1 cellular context compared by ENCODE assay signal in genomic region chr3:72338082-72338941, GRCh38.
A peak's percentile ranks its signal among the peaks of the same experiment; 100 is the strongest.
TF ChIP-seq lines count a peak whose summit lies in the region.

No MANE protein-coding gene starts in this region.

TF ChIP-seq in K562, 482 proteins besides CTCF, POLR2A, EP300 and RAD21 (continued from another document):
- TF ChIP-seq, protein P1, sequence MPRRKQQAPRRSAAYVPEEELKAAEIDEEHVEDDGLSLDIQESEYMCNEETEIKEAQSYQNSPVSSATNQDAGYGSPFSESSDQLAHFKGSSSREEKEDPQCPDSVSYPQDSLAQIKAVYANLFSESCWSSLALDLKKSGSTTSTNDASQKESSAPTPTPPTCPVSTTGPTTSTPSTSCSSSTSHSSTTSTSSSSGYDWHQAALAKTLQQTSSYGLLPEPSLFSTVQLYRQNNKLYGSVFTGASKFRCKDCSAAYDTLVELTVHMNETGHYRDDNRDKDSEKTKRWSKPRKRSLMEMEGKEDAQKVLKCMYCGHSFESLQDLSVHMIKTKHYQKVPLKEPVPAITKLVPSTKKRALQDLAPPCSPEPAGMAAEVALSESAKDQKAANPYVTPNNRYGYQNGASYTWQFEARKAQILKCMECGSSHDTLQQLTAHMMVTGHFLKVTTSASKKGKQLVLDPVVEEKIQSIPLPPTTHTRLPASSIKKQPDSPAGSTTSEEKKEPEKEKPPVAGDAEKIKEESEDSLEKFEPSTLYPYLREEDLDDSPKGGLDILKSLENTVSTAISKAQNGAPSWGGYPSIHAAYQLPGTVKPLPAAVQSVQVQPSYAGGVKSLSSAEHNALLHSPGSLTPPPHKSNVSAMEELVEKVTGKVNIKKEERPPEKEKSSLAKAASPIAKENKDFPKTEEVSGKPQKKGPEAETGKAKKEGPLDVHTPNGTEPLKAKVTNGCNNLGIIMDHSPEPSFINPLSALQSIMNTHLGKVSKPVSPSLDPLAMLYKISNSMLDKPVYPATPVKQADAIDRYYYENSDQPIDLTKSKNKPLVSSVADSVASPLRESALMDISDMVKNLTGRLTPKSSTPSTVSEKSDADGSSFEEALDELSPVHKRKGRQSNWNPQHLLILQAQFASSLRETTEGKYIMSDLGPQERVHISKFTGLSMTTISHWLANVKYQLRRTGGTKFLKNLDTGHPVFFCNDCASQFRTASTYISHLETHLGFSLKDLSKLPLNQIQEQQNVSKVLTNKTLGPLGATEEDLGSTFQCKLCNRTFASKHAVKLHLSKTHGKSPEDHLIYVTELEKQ (CRISPR knock-in tag; IDR thresholded peaks at IDR 0.05) = 0 out of 2 replicates have a peak, but pooled peaks have one; percentile 25
- TF ChIP-seq CBX3 (IDR thresholded peaks at IDR 0.05; ENCODE audit: borderline replicate concordance in 1 of 2, low read length in 2 of 2) = peak in 1 of 2 experiments; percentile 18; a peak in 1 of 3 replicates
- no peak for TF ChIP-seq BRCA1 (IDR thresholded peaks at IDR 0.05)
- TF ChIP-seq BRCA1 (CRISPR knock-in tag; IDR thresholded peaks at IDR 0.05) = no peak
- TF ChIP-seq MEIS2 (IDR thresholded peaks at IDR 0.05; ENCODE audit: partially characterized antibody) = peak; percentile 95
- TF ChIP-seq, protein P2, sequence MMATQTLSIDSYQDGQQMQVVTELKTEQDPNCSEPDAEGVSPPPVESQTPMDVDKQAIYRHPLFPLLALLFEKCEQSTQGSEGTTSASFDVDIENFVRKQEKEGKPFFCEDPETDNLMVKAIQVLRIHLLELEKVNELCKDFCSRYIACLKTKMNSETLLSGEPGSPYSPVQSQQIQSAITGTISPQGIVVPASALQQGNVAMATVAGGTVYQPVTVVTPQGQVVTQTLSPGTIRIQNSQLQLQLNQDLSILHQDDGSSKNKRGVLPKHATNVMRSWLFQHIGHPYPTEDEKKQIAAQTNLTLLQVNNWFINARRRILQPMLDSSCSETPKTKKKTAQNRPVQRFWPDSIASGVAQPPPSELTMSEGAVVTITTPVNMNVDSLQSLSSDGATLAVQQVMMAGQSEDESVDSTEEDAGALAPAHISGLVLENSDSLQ (IDR thresholded peaks at IDR 0.05) = peak; percentile 92
- TF ChIP-seq CREB1 (IDR thresholded peaks at IDR 0.05) = no peak
- TF ChIP-seq CREB1 (CRISPR knock-in tag; IDR thresholded peaks at IDR 0.05) = peak; percentile 34; the same call in 1 of the 2 replicates
